2 cellular contexts compared by ENCODE assay signal in the genomic region with DNA sequence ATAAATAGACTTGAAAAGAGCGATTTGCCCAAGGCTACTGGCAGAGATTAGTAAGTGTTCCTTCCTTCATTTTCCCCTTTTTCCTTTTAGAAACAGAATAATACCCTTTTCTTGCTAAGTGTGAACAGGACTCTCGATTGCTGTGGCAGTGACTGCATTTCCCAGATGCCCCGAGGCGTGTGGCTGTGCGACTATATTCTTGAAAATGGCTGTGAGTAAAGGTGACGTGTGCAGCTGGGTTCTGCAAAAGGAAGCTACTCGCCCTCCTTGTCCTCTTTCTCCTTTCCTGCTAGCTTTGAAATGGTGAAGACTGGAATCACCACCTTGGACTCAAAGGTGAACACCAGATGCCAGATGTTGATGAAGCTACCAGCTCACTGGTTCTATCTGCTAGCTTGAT.
TF ChIP-seq lines count a peak whose summit lies in the region.

No MANE protein-coding gene starts in this region.

TF ChIP-seq in GM23338, 12 proteins besides CTCF, POLR2A, EP300 and RAD21 (continued from another document):
- TF ChIP-seq, protein P1, sequence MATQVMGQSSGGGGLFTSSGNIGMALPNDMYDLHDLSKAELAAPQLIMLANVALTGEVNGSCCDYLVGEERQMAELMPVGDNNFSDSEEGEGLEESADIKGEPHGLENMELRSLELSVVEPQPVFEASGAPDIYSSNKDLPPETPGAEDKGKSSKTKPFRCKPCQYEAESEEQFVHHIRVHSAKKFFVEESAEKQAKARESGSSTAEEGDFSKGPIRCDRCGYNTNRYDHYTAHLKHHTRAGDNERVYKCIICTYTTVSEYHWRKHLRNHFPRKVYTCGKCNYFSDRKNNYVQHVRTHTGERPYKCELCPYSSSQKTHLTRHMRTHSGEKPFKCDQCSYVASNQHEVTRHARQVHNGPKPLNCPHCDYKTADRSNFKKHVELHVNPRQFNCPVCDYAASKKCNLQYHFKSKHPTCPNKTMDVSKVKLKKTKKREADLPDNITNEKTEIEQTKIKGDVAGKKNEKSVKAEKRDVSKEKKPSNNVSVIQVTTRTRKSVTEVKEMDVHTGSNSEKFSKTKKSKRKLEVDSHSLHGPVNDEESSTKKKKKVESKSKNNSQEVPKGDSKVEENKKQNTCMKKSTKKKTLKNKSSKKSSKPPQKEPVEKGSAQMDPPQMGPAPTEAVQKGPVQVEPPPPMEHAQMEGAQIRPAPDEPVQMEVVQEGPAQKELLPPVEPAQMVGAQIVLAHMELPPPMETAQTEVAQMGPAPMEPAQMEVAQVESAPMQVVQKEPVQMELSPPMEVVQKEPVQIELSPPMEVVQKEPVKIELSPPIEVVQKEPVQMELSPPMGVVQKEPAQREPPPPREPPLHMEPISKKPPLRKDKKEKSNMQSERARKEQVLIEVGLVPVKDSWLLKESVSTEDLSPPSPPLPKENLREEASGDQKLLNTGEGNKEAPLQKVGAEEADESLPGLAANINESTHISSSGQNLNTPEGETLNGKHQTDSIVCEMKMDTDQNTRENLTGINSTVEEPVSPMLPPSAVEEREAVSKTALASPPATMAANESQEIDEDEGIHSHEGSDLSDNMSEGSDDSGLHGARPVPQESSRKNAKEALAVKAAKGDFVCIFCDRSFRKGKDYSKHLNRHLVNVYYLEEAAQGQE (IDR thresholded peaks at IDR 0.05; ENCODE audit: unreplicated experiment), result no peak
- TF ChIP-seq ZNF331 (CRISPR knock-in tag; IDR thresholded peaks at IDR 0.05; ENCODE audit: low read depth), result no peak
- no peak for TF ChIP-seq STAT1 (IDR thresholded peaks at IDR 0.05; ENCODE audit: unreplicated experiment)
- TF ChIP-seq, protein P2, sequence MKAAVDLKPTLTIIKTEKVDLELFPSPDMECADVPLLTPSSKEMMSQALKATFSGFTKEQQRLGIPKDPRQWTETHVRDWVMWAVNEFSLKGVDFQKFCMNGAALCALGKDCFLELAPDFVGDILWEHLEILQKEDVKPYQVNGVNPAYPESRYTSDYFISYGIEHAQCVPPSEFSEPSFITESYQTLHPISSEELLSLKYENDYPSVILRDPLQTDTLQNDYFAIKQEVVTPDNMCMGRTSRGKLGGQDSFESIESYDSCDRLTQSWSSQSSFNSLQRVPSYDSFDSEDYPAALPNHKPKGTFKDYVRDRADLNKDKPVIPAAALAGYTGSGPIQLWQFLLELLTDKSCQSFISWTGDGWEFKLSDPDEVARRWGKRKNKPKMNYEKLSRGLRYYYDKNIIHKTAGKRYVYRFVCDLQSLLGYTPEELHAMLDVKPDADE (IDR thresholded peaks at IDR 0.05), result no peak
- TF ChIP-seq CREB1 (CRISPR knock-in tag; IDR thresholded peaks at IDR 0.05; ENCODE audit: low read depth), result no peak
- TF ChIP-seq, protein P3, sequence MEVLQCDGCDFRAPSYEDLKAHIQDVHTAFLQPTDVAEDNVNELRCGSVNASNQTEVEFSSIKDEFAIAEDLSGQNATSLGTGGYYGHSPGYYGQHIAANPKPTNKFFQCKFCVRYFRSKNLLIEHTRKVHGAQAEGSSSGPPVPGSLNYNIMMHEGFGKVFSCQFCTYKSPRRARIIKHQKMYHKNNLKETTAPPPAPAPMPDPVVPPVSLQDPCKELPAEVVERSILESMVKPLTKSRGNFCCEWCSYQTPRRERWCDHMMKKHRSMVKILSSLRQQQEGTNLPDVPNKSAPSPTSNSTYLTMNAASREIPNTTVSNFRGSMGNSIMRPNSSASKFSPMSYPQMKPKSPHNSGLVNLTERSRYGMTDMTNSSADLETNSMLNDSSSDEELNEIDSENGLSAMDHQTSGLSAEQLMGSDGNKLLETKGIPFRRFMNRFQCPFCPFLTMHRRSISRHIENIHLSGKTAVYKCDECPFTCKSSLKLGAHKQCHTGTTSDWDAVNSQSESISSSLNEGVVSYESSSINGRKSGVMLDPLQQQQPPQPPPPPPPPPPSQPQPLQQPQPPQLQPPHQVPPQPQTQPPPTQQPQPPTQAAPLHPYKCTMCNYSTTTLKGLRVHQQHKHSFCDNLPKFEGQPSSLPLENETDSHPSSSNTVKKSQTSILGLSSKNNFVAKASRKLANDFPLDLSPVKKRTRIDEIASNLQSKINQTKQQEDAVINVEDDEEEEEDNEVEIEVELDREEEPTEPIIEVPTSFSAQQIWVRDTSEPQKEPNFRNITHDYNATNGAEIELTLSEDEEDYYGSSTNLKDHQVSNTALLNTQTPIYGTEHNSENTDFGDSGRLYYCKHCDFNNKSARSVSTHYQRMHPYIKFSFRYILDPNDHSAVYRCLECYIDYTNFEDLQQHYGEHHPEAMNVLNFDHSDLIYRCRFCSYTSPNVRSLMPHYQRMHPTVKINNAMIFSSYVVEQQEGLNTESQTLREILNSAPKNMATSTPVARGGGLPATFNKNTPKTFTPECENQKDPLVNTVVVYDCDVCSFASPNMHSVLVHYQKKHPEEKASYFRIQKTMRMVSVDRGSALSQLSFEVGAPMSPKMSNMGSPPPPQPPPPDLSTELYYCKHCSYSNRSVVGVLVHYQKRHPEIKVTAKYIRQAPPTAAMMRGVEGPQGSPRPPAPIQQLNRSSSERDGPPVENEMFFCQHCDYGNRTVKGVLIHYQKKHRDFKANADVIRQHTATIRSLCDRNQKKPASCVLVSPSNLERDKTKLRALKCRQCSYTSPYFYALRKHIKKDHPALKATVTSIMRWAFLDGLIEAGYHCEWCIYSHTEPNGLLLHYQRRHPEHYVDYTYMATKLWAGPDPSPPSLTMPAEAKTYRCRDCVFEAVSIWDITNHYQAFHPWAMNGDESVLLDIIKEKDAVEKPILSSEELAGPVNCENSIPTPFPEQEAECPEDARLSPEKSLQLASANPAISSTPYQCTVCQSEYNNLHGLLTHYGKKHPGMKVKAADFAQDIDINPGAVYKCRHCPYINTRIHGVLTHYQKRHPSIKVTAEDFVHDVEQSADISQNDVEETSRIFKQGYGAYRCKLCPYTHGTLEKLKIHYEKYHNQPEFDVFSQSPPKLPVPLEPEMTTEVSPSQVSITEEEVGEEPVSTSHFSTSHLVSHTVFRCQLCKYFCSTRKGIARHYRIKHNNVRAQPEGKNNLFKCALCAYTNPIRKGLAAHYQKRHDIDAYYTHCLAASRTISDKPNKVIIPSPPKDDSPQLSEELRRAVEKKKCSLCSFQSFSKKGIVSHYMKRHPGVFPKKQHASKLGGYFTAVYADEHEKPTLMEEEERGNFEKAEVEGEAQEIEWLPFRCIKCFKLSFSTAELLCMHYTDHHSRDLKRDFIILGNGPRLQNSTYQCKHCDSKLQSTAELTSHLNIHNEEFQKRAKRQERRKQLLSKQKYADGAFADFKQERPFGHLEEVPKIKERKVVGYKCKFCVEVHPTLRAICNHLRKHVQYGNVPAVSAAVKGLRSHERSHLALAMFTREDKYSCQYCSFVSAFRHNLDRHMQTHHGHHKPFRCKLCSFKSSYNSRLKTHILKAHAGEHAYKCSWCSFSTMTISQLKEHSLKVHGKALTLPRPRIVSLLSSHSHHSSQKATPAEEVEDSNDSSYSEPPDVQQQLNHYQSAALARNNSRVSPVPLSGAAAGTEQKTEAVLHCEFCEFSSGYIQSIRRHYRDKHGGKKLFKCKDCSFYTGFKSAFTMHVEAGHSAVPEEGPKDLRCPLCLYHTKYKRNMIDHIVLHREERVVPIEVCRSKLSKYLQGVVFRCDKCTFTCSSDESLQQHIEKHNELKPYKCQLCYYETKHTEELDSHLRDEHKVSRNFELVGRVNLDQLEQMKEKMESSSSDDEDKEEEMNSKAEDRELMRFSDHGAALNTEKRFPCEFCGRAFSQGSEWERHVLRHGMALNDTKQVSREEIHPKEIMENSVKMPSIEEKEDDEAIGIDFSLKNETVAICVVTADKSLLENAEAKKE (CRISPR knock-in tag; IDR thresholded peaks at IDR 0.05), result no peak
- TF ChIP-seq EZH2 (IDR thresholded peaks at IDR 0.05; ENCODE audit: low read depth, unreplicated experiment), result no peak
- no peak for TF ChIP-seq NANOG (IDR thresholded peaks at IDR 0.05; ENCODE audit: borderline replicate concordance)

TF ChIP-seq in WTC11, 78 proteins besides CTCF, POLR2A, EP300 and RAD21 (continued from another document):
- TF ChIP-seq, protein P4, sequence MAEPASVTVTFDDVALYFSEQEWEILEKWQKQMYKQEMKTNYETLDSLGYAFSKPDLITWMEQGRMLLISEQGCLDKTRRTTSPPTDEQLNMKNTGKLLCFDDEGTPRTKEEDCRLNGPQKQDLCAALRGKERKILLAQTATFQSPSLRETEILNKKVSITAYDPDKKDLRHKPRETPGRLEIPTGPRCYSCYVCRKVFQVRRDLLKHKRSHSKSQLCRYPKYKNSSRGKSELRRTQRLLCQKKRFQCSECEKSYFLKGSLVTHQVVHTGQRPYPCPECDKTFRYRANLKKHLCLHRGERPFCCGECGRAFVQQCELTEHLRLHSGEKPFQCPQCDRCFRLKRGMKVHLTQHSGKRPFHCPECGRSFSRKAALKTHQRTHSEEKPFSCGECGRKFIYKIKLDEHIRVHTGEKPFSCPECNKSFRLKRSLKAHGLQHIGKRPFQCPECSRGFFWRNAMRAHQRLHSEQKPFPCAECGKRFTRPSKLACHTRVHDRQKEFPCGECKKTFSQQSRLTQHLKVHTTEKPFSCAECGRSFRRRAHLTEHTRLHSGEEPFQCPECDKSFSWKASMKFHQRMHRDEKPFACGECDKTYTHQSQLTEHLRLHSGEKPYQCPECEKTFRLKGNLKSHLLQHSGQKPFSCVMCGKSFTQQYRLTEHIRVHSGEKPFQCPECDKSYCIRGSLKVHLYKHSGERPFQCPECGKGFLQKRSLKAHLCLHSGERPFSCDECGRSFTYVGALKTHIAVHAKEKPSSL (CRISPR knock-in tag; conservative IDR thresholded peaks at IDR 0.05), result no peak
- TF ChIP-seq SP1 (CRISPR knock-in tag; conservative IDR thresholded peaks at IDR 0.05) (no peak), OVOL2 (CRISPR knock-in tag; IDR thresholded peaks at IDR 0.05; ENCODE audit: borderline replicate concordance) (no peak), MXD4 (CRISPR knock-in tag; IDR thresholded peaks at IDR 0.05; ENCODE audit: borderline replicate concordance) (no peak), PRRX2 (CRISPR knock-in tag; IDR thresholded peaks at IDR 0.05) (no peak), ZNF396 (CRISPR knock-in tag; IDR thresholded peaks at IDR 0.05; ENCODE audit: borderline replicate concordance) (no peak)
- TF ChIP-seq, protein P5, sequence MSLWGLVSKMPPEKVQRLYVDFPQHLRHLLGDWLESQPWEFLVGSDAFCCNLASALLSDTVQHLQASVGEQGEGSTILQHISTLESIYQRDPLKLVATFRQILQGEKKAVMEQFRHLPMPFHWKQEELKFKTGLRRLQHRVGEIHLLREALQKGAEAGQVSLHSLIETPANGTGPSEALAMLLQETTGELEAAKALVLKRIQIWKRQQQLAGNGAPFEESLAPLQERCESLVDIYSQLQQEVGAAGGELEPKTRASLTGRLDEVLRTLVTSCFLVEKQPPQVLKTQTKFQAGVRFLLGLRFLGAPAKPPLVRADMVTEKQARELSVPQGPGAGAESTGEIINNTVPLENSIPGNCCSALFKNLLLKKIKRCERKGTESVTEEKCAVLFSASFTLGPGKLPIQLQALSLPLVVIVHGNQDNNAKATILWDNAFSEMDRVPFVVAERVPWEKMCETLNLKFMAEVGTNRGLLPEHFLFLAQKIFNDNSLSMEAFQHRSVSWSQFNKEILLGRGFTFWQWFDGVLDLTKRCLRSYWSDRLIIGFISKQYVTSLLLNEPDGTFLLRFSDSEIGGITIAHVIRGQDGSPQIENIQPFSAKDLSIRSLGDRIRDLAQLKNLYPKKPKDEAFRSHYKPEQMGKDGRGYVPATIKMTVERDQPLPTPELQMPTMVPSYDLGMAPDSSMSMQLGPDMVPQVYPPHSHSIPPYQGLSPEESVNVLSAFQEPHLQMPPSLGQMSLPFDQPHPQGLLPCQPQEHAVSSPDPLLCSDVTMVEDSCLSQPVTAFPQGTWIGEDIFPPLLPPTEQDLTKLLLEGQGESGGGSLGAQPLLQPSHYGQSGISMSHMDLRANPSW (CRISPR knock-in tag; conservative IDR thresholded peaks at IDR 0.05; ENCODE audit: low read depth), result no peak
- TF ChIP-seq, protein P6, sequence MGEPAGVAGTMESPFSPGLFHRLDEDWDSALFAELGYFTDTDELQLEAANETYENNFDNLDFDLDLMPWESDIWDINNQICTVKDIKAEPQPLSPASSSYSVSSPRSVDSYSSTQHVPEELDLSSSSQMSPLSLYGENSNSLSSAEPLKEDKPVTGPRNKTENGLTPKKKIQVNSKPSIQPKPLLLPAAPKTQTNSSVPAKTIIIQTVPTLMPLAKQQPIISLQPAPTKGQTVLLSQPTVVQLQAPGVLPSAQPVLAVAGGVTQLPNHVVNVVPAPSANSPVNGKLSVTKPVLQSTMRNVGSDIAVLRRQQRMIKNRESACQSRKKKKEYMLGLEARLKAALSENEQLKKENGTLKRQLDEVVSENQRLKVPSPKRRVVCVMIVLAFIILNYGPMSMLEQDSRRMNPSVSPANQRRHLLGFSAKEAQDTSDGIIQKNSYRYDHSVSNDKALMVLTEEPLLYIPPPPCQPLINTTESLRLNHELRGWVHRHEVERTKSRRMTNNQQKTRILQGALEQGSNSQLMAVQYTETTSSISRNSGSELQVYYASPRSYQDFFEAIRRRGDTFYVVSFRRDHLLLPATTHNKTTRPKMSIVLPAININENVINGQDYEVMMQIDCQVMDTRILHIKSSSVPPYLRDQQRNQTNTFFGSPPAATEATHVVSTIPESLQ (CRISPR knock-in tag; IDR thresholded peaks at IDR 0.05), result no peak
- TF ChIP-seq, protein P7, sequence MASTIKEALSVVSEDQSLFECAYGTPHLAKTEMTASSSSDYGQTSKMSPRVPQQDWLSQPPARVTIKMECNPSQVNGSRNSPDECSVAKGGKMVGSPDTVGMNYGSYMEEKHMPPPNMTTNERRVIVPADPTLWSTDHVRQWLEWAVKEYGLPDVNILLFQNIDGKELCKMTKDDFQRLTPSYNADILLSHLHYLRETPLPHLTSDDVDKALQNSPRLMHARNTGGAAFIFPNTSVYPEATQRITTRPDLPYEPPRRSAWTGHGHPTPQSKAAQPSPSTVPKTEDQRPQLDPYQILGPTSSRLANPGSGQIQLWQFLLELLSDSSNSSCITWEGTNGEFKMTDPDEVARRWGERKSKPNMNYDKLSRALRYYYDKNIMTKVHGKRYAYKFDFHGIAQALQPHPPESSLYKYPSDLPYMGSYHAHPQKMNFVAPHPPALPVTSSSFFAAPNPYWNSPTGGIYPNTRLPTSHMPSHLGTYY (CRISPR knock-in tag; IDR thresholded peaks at IDR 0.05), result no peak
